ENCODE assay signal across 32 cellular contexts in the genomic region with DNA sequence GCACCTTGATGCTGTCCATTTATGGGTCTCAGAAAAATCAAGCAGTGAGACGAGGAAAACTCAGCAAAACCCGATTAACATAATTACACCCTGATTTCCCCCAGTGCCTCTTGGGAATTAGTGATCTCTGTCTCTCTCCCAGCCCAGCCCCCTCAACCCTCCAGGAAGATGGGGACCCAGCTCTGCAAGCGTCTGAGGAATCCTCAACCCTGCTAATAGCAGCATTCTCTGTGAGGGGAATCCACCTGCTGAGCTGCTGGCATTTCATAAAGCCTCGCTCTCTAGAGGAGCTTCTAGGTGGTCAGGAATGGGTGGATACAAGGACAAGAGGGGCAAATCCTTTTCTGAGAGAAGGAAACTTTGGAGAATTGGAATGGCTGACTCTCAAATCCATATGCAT. TPM values are rescaled to one million over a fixed set of nuclear protein-coding genes. Genes with fewer than 3 reads are reported as not detected.
"Had no signal": no experiment of that assay in that cellular context is flagged by ENCODE, and none has a peak within 500 bp of the region (broad histone marks: within the 10 kb centered on the region; RNA-seq: fewer than 3 reads in every experiment).

No MANE protein-coding gene starts in this region.

- H3K27ac Mint-ChIP-seq: activated CD4-positive, alpha-beta T cell treated with anti-CD3 and anti-CD28 coated beads for 36 hours; activated CD8-positive, alpha-beta memory T cell treated with anti-CD3 and anti-CD28 coated beads, Interleukin-2, amount 10 ng/mL, durations not matched to agents 7 days and 5 days; activated CD8-positive, alpha-beta T cell treated with anti-CD3 and anti-CD28 coated beads, Interleukin-2, amount 10 ng/mL, durations not matched to agents 7 days and 5 days; activated naive CD4-positive, alpha-beta T cell treated with anti-CD3 and anti-CD28 coated beads, Interleukin-2, amount 50 U/mL, for 72 hours; activated T-helper 2 cell treated with anti-CD3 and anti-CD28 coated beads, Interferon-gamma antibody, Interleukin-2, Interleukin-4, amounts not matched to agents 10 μg/mL and 5 μg/mL and 100 μg/mL, durations not matched to agents 14 hours and 24 hours and 36 hours; endodermal cell; natural killer cell treated with Interleukin-12 subunit alpha and Interleukin-12 subunit beta and Interleukin-15 and Interleukin-18, amount 100 ng/mL, for 72 hours; progenitor cell of endocrine pancreas; T-helper 2 cell treated with Interferon-gamma antibody and Interleukin-4, amounts not matched to agents 5 μg/mL and 100 μg/mL, for 36 hours had no signal

- H3K27me3 ChIP-seq: ovary had no signal

- H3K9me3 ChIP-seq: breast epithelium, left ventricle myocardium inferior, mucosa of descending colon, neutrophil, ovary, right lobe of liver, transverse colon had no signal

- H3K4me1 ChIP-seq: breast epithelium had no signal

- H3K9me3 Mint-ChIP-seq: activated naive CD4-positive, alpha-beta T cell treated with anti-CD3 and anti-CD28 coated beads, Interleukin-2, amount 50 U/mL, for 72 hours; activated T-helper 2 cell treated with anti-CD3 and anti-CD28 coated beads, Interferon-gamma antibody, Interleukin-2, Interleukin-4, amounts not matched to agents 10 μg/mL and 5 μg/mL and 100 μg/mL, durations not matched to agents 14 hours and 24 hours and 36 hours; endodermal cell; natural killer cell treated with Interleukin-12 subunit alpha and Interleukin-12 subunit beta and Interleukin-15 and Interleukin-18, amount 100 ng/mL, for 72 hours; T-helper 2 cell treated with Interferon-gamma antibody and Interleukin-4, amounts not matched to agents 5 μg/mL and 100 μg/mL, for 36 hours had no signal

- H3K4me3 ChIP-seq: breast epithelium, left ventricle myocardium inferior, lung, mucosa of descending colon, ovary, right lobe of liver, transverse colon had no signal

- H3K4me3 Mint-ChIP-seq: activated CD4-positive, alpha-beta T cell treated with anti-CD3 and anti-CD28 coated beads for 36 hours; activated CD8-positive, alpha-beta memory T cell treated with anti-CD3 and anti-CD28 coated beads, Interleukin-2, amount 10 ng/mL, durations not matched to agents 7 days and 5 days; activated CD8-positive, alpha-beta T cell treated with anti-CD3 and anti-CD28 coated beads, Interleukin-2, amount 10 ng/mL, durations not matched to agents 7 days and 5 days; endodermal cell; natural killer cell treated with Interleukin-12 subunit alpha and Interleukin-12 subunit beta and Interleukin-15 and Interleukin-18, amount 100 ng/mL, for 72 hours; T-helper 2 cell treated with Interferon-gamma antibody and Interleukin-4, amounts not matched to agents 5 μg/mL and 100 μg/mL, for 36 hours had no signal

- ATAC-seq: activated CD4-positive, alpha-beta T cell treated with anti-CD3 and anti-CD28 coated beads for 36 hours; activated CD8-positive, alpha-beta memory T cell treated with anti-CD3 and anti-CD28 coated beads, Interleukin-2, amount 10 ng/mL, durations not matched to agents 7 days and 5 days; activated CD8-positive, alpha-beta T cell treated with anti-CD3 and anti-CD28 coated beads, Interleukin-2, amount 10 ng/mL, durations not matched to agents 7 days and 5 days; activated naive CD4-positive, alpha-beta T cell treated with anti-CD3 and anti-CD28 coated beads, Interleukin-2, amount 50 U/mL, for 72 hours; esophagus mucosa; mucosa of descending colon; natural killer cell treated with Interleukin-12 subunit alpha and Interleukin-12 subunit beta and Interleukin-15 and Interleukin-18, amount 100 ng/mL, for 72 hours; right lobe of liver had no signal

- H3K36me3 ChIP-seq: breast epithelium, left ventricle myocardium inferior, neutrophil, ovary, right lobe of liver, transverse colon had no signal

- H3K27ac ChIP-seq: breast epithelium, left ventricle myocardium inferior, neutrophil, ovary, right lobe of liver, transverse colon had no signal

- DNase-seq: activated CD4-positive, alpha-beta T cell treated with anti-CD3 and anti-CD28 coated beads for 36 hours; activated CD4-positive, CD25-positive, alpha-beta regulatory T cell; activated CD8-positive, alpha-beta memory T cell treated with anti-CD3 and anti-CD28 coated beads, Interleukin-2, amount 10 ng/mL, durations not matched to agents 7 days and 5 days; activated CD8-positive, alpha-beta T cell treated with anti-CD3 and anti-CD28 coated beads, Interleukin-2, amount 10 ng/mL, durations not matched to agents 7 days and 5 days; activated naive CD4-positive, alpha-beta T cell; activated T-cell treated with anti-CD3 and anti-CD28 coated beads, Interleukin-2, amount 50 U/mL, for 48 hours; central memory CD4-positive, alpha-beta T cell; endodermal cell; foreskin fibroblast; head of caudate nucleus; hippocampal formation; left ventricle myocardium inferior; mesendoderm; mucosa of descending colon; ovary; stimulated activated CD4-positive, alpha-beta T cell treated with anti-CD3 and anti-CD28 coated beads, Interleukin-2, amount 100 ng/mL, for 48 hours; stimulated activated naive CD4-positive, alpha-beta T cell treated with Interleukin-2 at 50 U/mL for 16 hours; transverse colon had no signal

- H3K36me3 Mint-ChIP-seq: natural killer cell treated with Interleukin-12 subunit alpha and Interleukin-12 subunit beta and Interleukin-15 and Interleukin-18, amount 100 ng/mL, for 72 hours had no signal

RNA-seq across cellular contexts. Expression of gene NR2E1, which starts 13.9 kb away (rescaled TPM):
- total RNA-seq: activated CD4-positive, alpha-beta T cell treated with anti-CD3 and anti-CD28 coated beads for 36 hours; activated CD8-positive, alpha-beta memory T cell treated with anti-CD3 and anti-CD28 coated beads, Interleukin-2, amount 10 ng/mL, durations not matched to agents 7 days and 5 days; activated CD8-positive, alpha-beta T cell treated with anti-CD3 and anti-CD28 coated beads, Interleukin-2, amount 10 ng/mL, durations not matched to agents 7 days and 5 days; activated naive CD4-positive, alpha-beta T cell treated with anti-CD3 and anti-CD28 coated beads, Interleukin-2, amount 50 U/mL, for 72 hours; activated T-helper 2 cell treated with anti-CD3 and anti-CD28 coated beads, Interferon-gamma antibody, Interleukin-2, Interleukin-4, amounts not matched to agents 10 μg/mL and 5 μg/mL and 100 μg/mL, durations not matched to agents 14 hours and 24 hours and 36 hours; endodermal cell; left ventricle myocardium inferior; lung; mucosa of descending colon; myocyte; natural killer cell treated with Interleukin-12 subunit alpha and Interleukin-12 subunit beta and Interleukin-15 and Interleukin-18, amount 100 ng/mL, for 72 hours; ovary; progenitor cell of endocrine pancreas; renal cortical epithelial cell; right lobe of liver; skeletal muscle tissue; transverse colon; urinary bladder had no signal
- polyA plus RNA-seq: urinary bladder had no signal
